Comparison of ENCODE assay signal across 32 cellular contexts in the genomic region with DNA sequence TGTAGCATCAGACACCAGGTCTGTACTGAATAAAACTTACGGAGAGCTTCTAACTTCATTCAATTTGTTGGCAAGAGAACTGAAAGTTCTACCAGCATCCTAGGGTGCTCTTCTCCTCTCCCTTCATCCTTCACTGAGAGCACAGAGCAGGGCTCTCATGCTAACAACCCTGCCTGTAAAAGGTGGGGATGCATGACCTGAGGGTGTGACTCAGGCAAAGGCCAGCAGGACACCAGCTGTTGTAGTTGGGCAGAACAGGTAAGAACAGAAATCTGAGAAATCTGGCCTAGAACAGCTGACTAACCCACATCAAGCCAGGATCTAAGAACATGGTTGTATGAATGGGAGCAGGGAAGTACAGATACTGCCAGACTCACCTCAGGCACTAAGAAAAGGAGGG.
"Had no signal": no experiment of that assay in that cellular context is flagged by ENCODE, and none has a peak within 500 bp of the region (broad histone marks: within the 10 kb centered on the region; RNA-seq: fewer than 3 reads in every experiment).

No MANE protein-coding gene starts in this region.

- H3K9me3 ChIP-seq: adrenal gland, psoas muscle, sigmoid colon, uterus had no signal

- H3K36me3 ChIP-seq: adrenal gland, brain microvascular endothelial cell, heart right ventricle, left ventricle myocardium inferior, sigmoid colon, uterus had no signal

- H3K9ac ChIP-seq: parathyroid adenoma had no signal

- ATAC-seq: heart right ventricle; naive thymus-derived CD8-positive, alpha-beta T cell; psoas muscle; stimulated activated memory B cell treated with anti-CD40 and anti-IgM and Interleukin-4, amounts not matched to agents 10 μg/mL and 1 μg/mL and 100 μg/mL, for 72 hours; stimulated activated naive CD8-positive, alpha-beta T cell treated with anti-CD3 and anti-CD28 coated beads, Interleukin-15, amount 100 ng/mL, for 72 hours had no signal

- H3K27ac ChIP-seq: adrenal gland, brain microvascular endothelial cell, coronary artery, dorsolateral prefrontal cortex, heart right ventricle, left ventricle myocardium inferior, parathyroid adenoma, psoas muscle, sigmoid colon, uterus, VCaP had no signal

- H3K4me3 ChIP-seq: adrenal gland, coronary artery, dorsolateral prefrontal cortex, heart right ventricle, left ventricle myocardium inferior, lung, psoas muscle, sigmoid colon, uterus had no signal

- H3K27me3 ChIP-seq: adrenal gland, brain microvascular endothelial cell, heart right ventricle, sigmoid colon, uterus had no signal

- H3K4me1 ChIP-seq: parathyroid adenoma, psoas muscle had no signal

- H3K36me3 Mint-ChIP-seq: activated naive CD8-positive, alpha-beta T cell treated with anti-CD3 and anti-CD28 coated beads for 36 hours; stimulated activated memory B cell treated with anti-CD40 and anti-IgM and Interleukin-4, amounts not matched to agents 10 μg/mL and 1 μg/mL and 100 μg/mL, for 72 hours; type B pancreatic cell had no signal

- FAIRE-seq: small intestine had no signal

- H3K79me2 ChIP-seq: parathyroid adenoma had no signal

- H3K4me3 Mint-ChIP-seq: activated naive CD8-positive, alpha-beta T cell treated with anti-CD3 and anti-CD28 coated beads for 36 hours; mesothelial cell of epicardium; naive thymus-derived CD8-positive, alpha-beta T cell; neural crest cell; stimulated activated memory B cell treated with anti-CD40 and anti-IgM and Interleukin-4, amounts not matched to agents 10 μg/mL and 1 μg/mL and 100 μg/mL, for 72 hours; stimulated activated naive CD8-positive, alpha-beta T cell treated with anti-CD3 and anti-CD28 coated beads, Interleukin-15, amount 100 ng/mL, for 72 hours; type B pancreatic cell had no signal

- DNase-seq: activated CD4-positive, alpha-beta T cell treated with anti-CD3 and anti-CD28 coated beads for 4 hours; activated CD4-positive, alpha-beta T cell treated with anti-CD3 and anti-CD28 coated beads, Interleukin-2, amount 50 U/mL, for 4 hours; activated CD8-positive, alpha-beta memory T cell treated with anti-CD3 and anti-CD28 coated beads for 24 hours; activated effector memory CD4-positive, alpha-beta T cell treated with Interleukin-2 at 50 U/mL for 16 hours; activated naive CD4-positive, alpha-beta T cell treated with Interleukin-2 at 50 U/mL for 16 hours; activated naive CD8-positive, alpha-beta T cell treated with anti-CD3 and anti-CD28 coated beads for 36 hours; adrenal gland; aorta; brain microvascular endothelial cell; dorsolateral prefrontal cortex; effector memory CD4-positive, alpha-beta T cell; erythroblast; heart right ventricle; left ventricle myocardium inferior; naive thymus-derived CD8-positive, alpha-beta T cell; nucleus accumbens; psoas muscle; sigmoid colon; small intestine; stimulated activated CD4-positive, alpha-beta T cell treated with anti-CD3 and anti-CD28 coated beads, Interleukin-4, amount 100 ng/mL, for 4 hours; stimulated activated CD8-positive, alpha-beta memory T cell treated with anti-CD3 and anti-CD28 coated beads, Interleukin-4, amount 100 ng/mL, for 48 hours; stimulated activated naive CD8-positive, alpha-beta T cell treated with anti-CD3 and anti-CD28 coated beads, Interleukin-15, amount 100 ng/mL, for 72 hours; substantia nigra; uterus had no signal

- H3K9me3 Mint-ChIP-seq: activated naive CD8-positive, alpha-beta T cell treated with anti-CD3 and anti-CD28 coated beads for 36 hours had no signal

- H3K27ac Mint-ChIP-seq: activated naive CD8-positive, alpha-beta T cell treated with anti-CD3 and anti-CD28 coated beads for 36 hours; mesothelial cell of epicardium; naive thymus-derived CD8-positive, alpha-beta T cell; stimulated activated memory B cell treated with anti-CD40 and anti-IgM and Interleukin-4, amounts not matched to agents 10 μg/mL and 1 μg/mL and 100 μg/mL, for 72 hours; stimulated activated naive CD8-positive, alpha-beta T cell treated with anti-CD3 and anti-CD28 coated beads, Interleukin-15, amount 100 ng/mL, for 72 hours; type B pancreatic cell had no signal

- H2AFZ ChIP-seq: parathyroid adenoma had no signal

- H3K4me1 Mint-ChIP-seq: activated naive CD8-positive, alpha-beta T cell treated with anti-CD3 and anti-CD28 coated beads for 36 hours; stimulated activated memory B cell treated with anti-CD40 and anti-IgM and Interleukin-4, amounts not matched to agents 10 μg/mL and 1 μg/mL and 100 μg/mL, for 72 hours; stimulated activated naive CD8-positive, alpha-beta T cell treated with anti-CD3 and anti-CD28 coated beads, Interleukin-15, amount 100 ng/mL, for 72 hours had no signal
